9 cellular contexts compared by ENCODE assay signal in genomic region chr6:155121699-155122098, GRCh38.
DNase-seq lines count a peak whose midpoint lies in the region; ATAC-seq and TF ChIP-seq lines count a peak whose summit lies in the region.
"Had no signal": no experiment of that assay in that cellular context is flagged by ENCODE, and none has a peak within 500 bp of the region (broad histone marks: within the 10 kb centered on the region; RNA-seq: fewer than 3 reads in every experiment).

No MANE protein-coding gene starts in this region.

- H3K4me1 ChIP-seq in fibroblast of lung (ENCODE audit: control insufficient read depth, extremely low read depth, insufficient read depth, low read length) (no peaks in the 10 kb centered on the region), psoas muscle (peaks cover 6% of the 10 kb centered on the region), right lobe of liver (no peaks in the 10 kb centered on the region), mucosa of descending colon (ENCODE audit: low read depth) (no peaks in the 10 kb centered on the region)
- no peaks in the 10 kb centered on the region for H3K4me1 ChIP-seq in CD8-positive, alpha-beta T cell (ENCODE audit: insufficient read depth, low read length)

- POLR2A ChIA-PET in CD8-positive, alpha-beta T cell (lab: Charles Lee), result no interaction called here

- H3K9me3 ChIP-seq in fibroblast of lung (ENCODE audit: control insufficient read depth, insufficient read depth, low read depth, low read length), result no peaks in the 10 kb centered on the region
- H3K9me3 ChIP-seq in psoas muscle, result no peaks in the 10 kb centered on the region
- no peaks in the 10 kb centered on the region for H3K9me3 ChIP-seq in right lobe of liver
- H3K9me3 ChIP-seq in CD8-positive, alpha-beta T cell (ENCODE audit: low read length), result no peaks in the 10 kb centered on the region
- no peaks in the 10 kb centered on the region for H3K9me3 ChIP-seq in mucosa of descending colon

- no peak for TF ChIP-seq POLR2A in right lobe of liver (IDR thresholded peaks at IDR 0.05)

- H3K27ac ChIP-seq in fibroblast of lung (ENCODE audit: insufficient read depth, low read length), result no peak overlapping the region
- no peak overlapping the region for H3K27ac ChIP-seq in psoas muscle
- H3K27ac ChIP-seq in right lobe of liver, result no peak overlapping the region
- no peak overlapping the region for H3K27ac ChIP-seq in CD8-positive, alpha-beta T cell (ENCODE audit: low read depth, low read length)

- H3K27ac Mint-ChIP-seq in CD8-positive, alpha-beta T cell, result no peak overlapping the region
- H3K27ac Mint-ChIP-seq: activated T-cell treated with anti-CD3 and anti-CD28 coated beads, Interleukin-2, amount 50 U/mL, for 24 hours had no signal

- H2AFZ ChIP-seq in fibroblast of lung (ENCODE audit: low read length), result no peak overlapping the region

- peak overlapping the region; percentile 17 for H3K4me2 ChIP-seq in fibroblast of lung (ENCODE audit: extremely low read depth, insufficient read depth, low read length)

- no peaks in the 10 kb centered on the region for H3K36me3 Mint-ChIP-seq in CD8-positive, alpha-beta T cell

- DNase-seq in EL, result peak; percentile 29
- DNase-seq in NCI-H82 treated with DMSO at 0.1 percent for 48 hours (lab: John Stamatoyannopoulos, UW; ENCODE audit: unreplicated experiment), result peak; percentile 93
- DNase-seq in fibroblast of lung (ENCODE audit: low read depth in 2 of 2), result peak in 1 of 2 donors; percentile 41
- peak in 1 of 2 donors; percentile 35 for DNase-seq in psoas muscle
- DNase-seq in right lobe of liver, result no peak
- no peak for DNase-seq in CD8-positive, alpha-beta T cell
- DNase-seq in mucosa of descending colon, result no peak
- DNase-seq: activated T-cell treated with anti-CD3 and anti-CD28 coated beads, Interleukin-2, amount 50 U/mL, for 24 hours had no signal

- H3K36me3 ChIP-seq in fibroblast of lung (ENCODE audit: control insufficient read depth, insufficient read depth, low read length) (no peaks in the 10 kb centered on the region), psoas muscle (ENCODE audit: insufficient read depth in 1 of 2, low read depth in 1 of 2) (no peaks in the 10 kb centered on the region), right lobe of liver (no peaks in the 10 kb centered on the region), mucosa of descending colon (ENCODE audit: low read depth) (no peaks in the 10 kb centered on the region)
- no peaks in the 10 kb centered on the region for H3K36me3 ChIP-seq in CD8-positive, alpha-beta T cell (ENCODE audit: insufficient read depth, low read length)

- H3K4me3 ChIP-seq in fibroblast of lung (replicated peaks in 1 of 4; ENCODE audit: control extremely low read depth in 1 of 4, insufficient read depth in 1 of 4, low read depth in 3 of 4, low read length in 4 of 4), result no peak overlapping the region
- peak overlapping the region; percentile 18 for H3K4me3 ChIP-seq in psoas muscle
- no peak overlapping the region for H3K4me3 ChIP-seq in right lobe of liver
- H3K4me3 ChIP-seq in CD8-positive, alpha-beta T cell (ENCODE audit: low read depth, low read length), result no peak overlapping the region
- no peak overlapping the region for H3K4me3 ChIP-seq in mucosa of descending colon

- intact Hi-C loops in psoas muscle (cut with DNase I) (no loop called here), right lobe of liver (cut with DNase I) (no loop called here), mucosa of descending colon (cut with DNase I, micrococcal nuclease) (no loop called here)
- intact Hi-C loops in CD8-positive, alpha-beta T cell (cut with DNase I, micrococcal nuclease), result no loop called here

- H3K4me3 Mint-ChIP-seq in CD8-positive, alpha-beta T cell, result no peak overlapping the region
- H3K4me3 Mint-ChIP-seq: activated T-cell treated with anti-CD3 and anti-CD28 coated beads, Interleukin-2, amount 50 U/mL, for 24 hours had no signal

- no peak for TF ChIP-seq CTCF in fibroblast of lung (conservative IDR thresholded peaks at IDR 0.05 in 1 of 2, IDR thresholded peaks at IDR 0.05 in 1 of 2; ENCODE audit: low read depth in 1 of 2, low read length in 2 of 2)
- no peak for TF ChIP-seq CTCF in psoas muscle (IDR thresholded peaks at IDR 0.05)
- no peak for TF ChIP-seq CTCF in right lobe of liver (IDR thresholded peaks at IDR 0.05)
- TF ChIP-seq CTCF in CD8-positive, alpha-beta T cell (IDR thresholded peaks at IDR 0.05), result no peak
- TF ChIP-seq CTCF in mucosa of descending colon (IDR thresholded peaks at IDR 0.05), result no peak

- H3K4me1 Mint-ChIP-seq in CD8-positive, alpha-beta T cell (ENCODE audit: low read depth), result no peaks in the 10 kb centered on the region

- H3K27me3 ChIP-seq in fibroblast of lung (ENCODE audit: control insufficient read depth, insufficient read depth, low read length), result no peaks in the 10 kb centered on the region
- no peaks in the 10 kb centered on the region for H3K27me3 ChIP-seq in psoas muscle (ENCODE audit: insufficient read depth in 3 of 3, low read length in 2 of 3)
- no peaks in the 10 kb centered on the region for H3K27me3 ChIP-seq in right lobe of liver
- H3K27me3 ChIP-seq in CD8-positive, alpha-beta T cell (ENCODE audit: insufficient read depth, low read length), result no peaks in the 10 kb centered on the region

- H4K20me1 ChIP-seq in fibroblast of lung (ENCODE audit: control insufficient read depth, extremely low read depth, insufficient read depth, low read length), result no peaks in the 10 kb centered on the region

- no peaks in the 10 kb centered on the region for H3K27me3 Mint-ChIP-seq in CD8-positive, alpha-beta T cell (ENCODE audit: low read depth)
- H3K27me3 Mint-ChIP-seq: activated T-cell treated with anti-CD3 and anti-CD28 coated beads, Interleukin-2, amount 50 U/mL, for 24 hours had no signal

- no peaks in the 10 kb centered on the region for H3K79me2 ChIP-seq in fibroblast of lung (ENCODE audit: control insufficient read depth, insufficient read depth, low read length)

- no peaks in the 10 kb centered on the region for H3K9me3 Mint-ChIP-seq in CD8-positive, alpha-beta T cell
- H3K9me3 Mint-ChIP-seq: activated T-cell treated with anti-CD3 and anti-CD28 coated beads, Interleukin-2, amount 50 U/mL, for 24 hours had no signal

- 26 to 32% (median 30%) methylated on average over 11 of the region's 11 CpGs for WGBS in psoas muscle, 3 donors
- WGBS in right lobe of liver (ENCODE audit: insufficient coverage, low coverage, low lambda C conversion rate, missing lambda C conversion rate), result 28% methylated on average over 11 of the region's 11 CpGs

- ATAC-seq in psoas muscle (peak in 2 of 4 donors; percentile 61 to 63), right lobe of liver (no peak), HG03108 (IDR thresholded peaks at IDR 0.05; ENCODE audit: unreplicated experiment) (no peak), mucosa of descending colon (no peak)
- ATAC-seq in CD8-positive, alpha-beta T cell, result no peak

- CTCF ChIA-PET in CD8-positive, alpha-beta T cell (lab: Charles Lee), result no interaction called here

- no peak overlapping the region for H3K9ac ChIP-seq in fibroblast of lung (ENCODE audit: insufficient read depth, low read length)

Comparison
In these comparisons a context has a peak if more than half of its experiments do, and no peak if none do; other contexts are left out.
1. DNase-seq: peak in EL (single experiment) and NCI-H82 treated with DMSO at 0.1 percent for 48 hours (single experiment); none in right lobe of liver (0 of 3), CD8-positive, alpha-beta T cell (0 of 7) and mucosa of descending colon (0 of 3).